Comparison of ENCODE assay signal across 1 cellular context in the genomic region with DNA sequence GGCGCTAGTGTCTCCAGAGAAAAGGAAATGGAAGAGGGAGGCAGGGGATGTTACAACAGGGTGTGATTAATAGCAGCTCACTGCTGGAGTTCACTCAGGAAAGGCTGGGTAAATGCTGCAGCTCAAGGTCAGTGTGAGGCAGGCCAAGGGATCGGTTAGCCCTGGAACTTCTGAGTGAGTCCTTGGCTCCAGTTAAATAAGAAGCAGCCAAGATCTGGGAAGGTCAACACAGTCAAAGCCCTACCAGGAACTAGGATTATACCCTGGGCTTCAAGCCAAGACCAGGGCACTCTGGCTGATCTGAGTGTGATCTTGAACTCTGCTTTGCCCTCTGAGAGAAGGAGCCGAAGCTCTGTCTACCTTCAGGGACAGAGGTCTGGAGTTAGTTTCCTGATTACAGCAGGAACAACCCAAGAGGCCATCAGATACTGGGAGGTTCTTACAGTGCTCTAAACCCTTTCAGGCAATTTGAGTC.
TF ChIP-seq lines count a peak whose summit lies in the region.

No MANE protein-coding gene starts in this region.

TF ChIP-seq in K562, 482 proteins besides CTCF, POLR2A, EP300 and RAD21 (continued from another document and continues in another):
- TF ChIP-seq, protein P1, sequence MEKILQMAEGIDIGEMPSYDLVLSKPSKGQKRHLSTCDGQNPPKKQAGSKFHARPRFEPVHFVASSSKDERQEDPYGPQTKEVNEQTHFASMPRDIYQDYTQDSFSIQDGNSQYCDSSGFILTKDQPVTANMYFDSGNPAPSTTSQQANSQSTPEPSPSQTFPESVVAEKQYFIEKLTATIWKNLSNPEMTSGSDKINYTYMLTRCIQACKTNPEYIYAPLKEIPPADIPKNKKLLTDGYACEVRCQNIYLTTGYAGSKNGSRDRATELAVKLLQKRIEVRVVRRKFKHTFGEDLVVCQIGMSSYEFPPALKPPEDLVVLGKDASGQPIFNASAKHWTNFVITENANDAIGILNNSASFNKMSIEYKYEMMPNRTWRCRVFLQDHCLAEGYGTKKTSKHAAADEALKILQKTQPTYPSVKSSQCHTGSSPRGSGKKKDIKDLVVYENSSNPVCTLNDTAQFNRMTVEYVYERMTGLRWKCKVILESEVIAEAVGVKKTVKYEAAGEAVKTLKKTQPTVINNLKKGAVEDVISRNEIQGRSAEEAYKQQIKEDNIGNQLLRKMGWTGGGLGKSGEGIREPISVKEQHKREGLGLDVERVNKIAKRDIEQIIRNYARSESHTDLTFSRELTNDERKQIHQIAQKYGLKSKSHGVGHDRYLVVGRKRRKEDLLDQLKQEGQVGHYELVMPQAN (IDR thresholded peaks at IDR 0.05; ENCODE audit: borderline replicate concordance) = no peak
- TF ChIP-seq, protein P2, sequence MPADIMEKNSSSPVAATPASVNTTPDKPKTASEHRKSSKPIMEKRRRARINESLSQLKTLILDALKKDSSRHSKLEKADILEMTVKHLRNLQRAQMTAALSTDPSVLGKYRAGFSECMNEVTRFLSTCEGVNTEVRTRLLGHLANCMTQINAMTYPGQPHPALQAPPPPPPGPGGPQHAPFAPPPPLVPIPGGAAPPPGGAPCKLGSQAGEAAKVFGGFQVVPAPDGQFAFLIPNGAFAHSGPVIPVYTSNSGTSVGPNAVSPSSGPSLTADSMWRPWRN (IDR thresholded peaks at IDR 0.05; ENCODE audit: low read depth) = no peak
- TF ChIP-seq NUFIP1 (IDR thresholded peaks at IDR 0.05; ENCODE audit: partially characterized antibody) (no peak), U2AF1 (optimal IDR thresholded peaks at IDR 0.05; ENCODE audit: low read depth, low read length) (no peak), CHD4 (IDR thresholded peaks at IDR 0.05; ENCODE audit: insufficient read depth, insufficient replicate concordance, low read depth, low read length, poor library complexity, severe bottlenecking) (no peak), CTBP1 (IDR thresholded peaks at IDR 0.05; ENCODE audit: borderline replicate concordance) (peak; percentile 51; the same call in 1 of the 2 replicates), CBX5 (IDR thresholded peaks at IDR 0.05; ENCODE audit: borderline replicate concordance, low read depth) (no peak), NFIC (IDR thresholded peaks at IDR 0.05) (peak; percentile 55), POLR2AphosphoS5 (IDR thresholded peaks at IDR 0.05; ENCODE audit: control insufficient read depth, insufficient read depth, low read depth, low read length) (no peak), IRF2 (CRISPR knock-in tag; IDR thresholded peaks at IDR 0.05) (no peak), MAX (CRISPR knock-in tag; IDR thresholded peaks at IDR 0.05) (no peak), HEY1 (CRISPR knock-in tag; IDR thresholded peaks at IDR 0.05; ENCODE audit: borderline replicate concordance) (no peak), ZNF407 (IDR thresholded peaks at IDR 0.05; ENCODE audit: low read depth) (no peak), CGGBP1 (CRISPR knock-in tag; IDR thresholded peaks at IDR 0.05) (no peak), XRCC3 (IDR thresholded peaks at IDR 0.05) (no peak), BRF2 (IDR thresholded peaks at IDR 0.05; ENCODE audit: borderline replicate concordance, insufficient read depth, insufficient read length) (no peak), HNRNPK (IDR thresholded peaks at IDR 0.05; ENCODE audit: low read depth, low read length, poor library complexity, severe bottlenecking) (no peak), ZNF445 (CRISPR knock-in tag; IDR thresholded peaks at IDR 0.05; ENCODE audit: low read depth) (no peak), POLR3G (IDR thresholded peaks at IDR 0.05; ENCODE audit: extremely low read depth, insufficient read length, insufficient replicate concordance) (no peak), FOXJ2 (tag; IDR thresholded peaks at IDR 0.05) (0 out of 2 replicates have a peak, but pooled peaks have one; percentile 24), NELFE (IDR thresholded peaks at IDR 0.05; ENCODE audit: insufficient read depth, insufficient read length) (no peak)
- TF ChIP-seq, protein P3, sequence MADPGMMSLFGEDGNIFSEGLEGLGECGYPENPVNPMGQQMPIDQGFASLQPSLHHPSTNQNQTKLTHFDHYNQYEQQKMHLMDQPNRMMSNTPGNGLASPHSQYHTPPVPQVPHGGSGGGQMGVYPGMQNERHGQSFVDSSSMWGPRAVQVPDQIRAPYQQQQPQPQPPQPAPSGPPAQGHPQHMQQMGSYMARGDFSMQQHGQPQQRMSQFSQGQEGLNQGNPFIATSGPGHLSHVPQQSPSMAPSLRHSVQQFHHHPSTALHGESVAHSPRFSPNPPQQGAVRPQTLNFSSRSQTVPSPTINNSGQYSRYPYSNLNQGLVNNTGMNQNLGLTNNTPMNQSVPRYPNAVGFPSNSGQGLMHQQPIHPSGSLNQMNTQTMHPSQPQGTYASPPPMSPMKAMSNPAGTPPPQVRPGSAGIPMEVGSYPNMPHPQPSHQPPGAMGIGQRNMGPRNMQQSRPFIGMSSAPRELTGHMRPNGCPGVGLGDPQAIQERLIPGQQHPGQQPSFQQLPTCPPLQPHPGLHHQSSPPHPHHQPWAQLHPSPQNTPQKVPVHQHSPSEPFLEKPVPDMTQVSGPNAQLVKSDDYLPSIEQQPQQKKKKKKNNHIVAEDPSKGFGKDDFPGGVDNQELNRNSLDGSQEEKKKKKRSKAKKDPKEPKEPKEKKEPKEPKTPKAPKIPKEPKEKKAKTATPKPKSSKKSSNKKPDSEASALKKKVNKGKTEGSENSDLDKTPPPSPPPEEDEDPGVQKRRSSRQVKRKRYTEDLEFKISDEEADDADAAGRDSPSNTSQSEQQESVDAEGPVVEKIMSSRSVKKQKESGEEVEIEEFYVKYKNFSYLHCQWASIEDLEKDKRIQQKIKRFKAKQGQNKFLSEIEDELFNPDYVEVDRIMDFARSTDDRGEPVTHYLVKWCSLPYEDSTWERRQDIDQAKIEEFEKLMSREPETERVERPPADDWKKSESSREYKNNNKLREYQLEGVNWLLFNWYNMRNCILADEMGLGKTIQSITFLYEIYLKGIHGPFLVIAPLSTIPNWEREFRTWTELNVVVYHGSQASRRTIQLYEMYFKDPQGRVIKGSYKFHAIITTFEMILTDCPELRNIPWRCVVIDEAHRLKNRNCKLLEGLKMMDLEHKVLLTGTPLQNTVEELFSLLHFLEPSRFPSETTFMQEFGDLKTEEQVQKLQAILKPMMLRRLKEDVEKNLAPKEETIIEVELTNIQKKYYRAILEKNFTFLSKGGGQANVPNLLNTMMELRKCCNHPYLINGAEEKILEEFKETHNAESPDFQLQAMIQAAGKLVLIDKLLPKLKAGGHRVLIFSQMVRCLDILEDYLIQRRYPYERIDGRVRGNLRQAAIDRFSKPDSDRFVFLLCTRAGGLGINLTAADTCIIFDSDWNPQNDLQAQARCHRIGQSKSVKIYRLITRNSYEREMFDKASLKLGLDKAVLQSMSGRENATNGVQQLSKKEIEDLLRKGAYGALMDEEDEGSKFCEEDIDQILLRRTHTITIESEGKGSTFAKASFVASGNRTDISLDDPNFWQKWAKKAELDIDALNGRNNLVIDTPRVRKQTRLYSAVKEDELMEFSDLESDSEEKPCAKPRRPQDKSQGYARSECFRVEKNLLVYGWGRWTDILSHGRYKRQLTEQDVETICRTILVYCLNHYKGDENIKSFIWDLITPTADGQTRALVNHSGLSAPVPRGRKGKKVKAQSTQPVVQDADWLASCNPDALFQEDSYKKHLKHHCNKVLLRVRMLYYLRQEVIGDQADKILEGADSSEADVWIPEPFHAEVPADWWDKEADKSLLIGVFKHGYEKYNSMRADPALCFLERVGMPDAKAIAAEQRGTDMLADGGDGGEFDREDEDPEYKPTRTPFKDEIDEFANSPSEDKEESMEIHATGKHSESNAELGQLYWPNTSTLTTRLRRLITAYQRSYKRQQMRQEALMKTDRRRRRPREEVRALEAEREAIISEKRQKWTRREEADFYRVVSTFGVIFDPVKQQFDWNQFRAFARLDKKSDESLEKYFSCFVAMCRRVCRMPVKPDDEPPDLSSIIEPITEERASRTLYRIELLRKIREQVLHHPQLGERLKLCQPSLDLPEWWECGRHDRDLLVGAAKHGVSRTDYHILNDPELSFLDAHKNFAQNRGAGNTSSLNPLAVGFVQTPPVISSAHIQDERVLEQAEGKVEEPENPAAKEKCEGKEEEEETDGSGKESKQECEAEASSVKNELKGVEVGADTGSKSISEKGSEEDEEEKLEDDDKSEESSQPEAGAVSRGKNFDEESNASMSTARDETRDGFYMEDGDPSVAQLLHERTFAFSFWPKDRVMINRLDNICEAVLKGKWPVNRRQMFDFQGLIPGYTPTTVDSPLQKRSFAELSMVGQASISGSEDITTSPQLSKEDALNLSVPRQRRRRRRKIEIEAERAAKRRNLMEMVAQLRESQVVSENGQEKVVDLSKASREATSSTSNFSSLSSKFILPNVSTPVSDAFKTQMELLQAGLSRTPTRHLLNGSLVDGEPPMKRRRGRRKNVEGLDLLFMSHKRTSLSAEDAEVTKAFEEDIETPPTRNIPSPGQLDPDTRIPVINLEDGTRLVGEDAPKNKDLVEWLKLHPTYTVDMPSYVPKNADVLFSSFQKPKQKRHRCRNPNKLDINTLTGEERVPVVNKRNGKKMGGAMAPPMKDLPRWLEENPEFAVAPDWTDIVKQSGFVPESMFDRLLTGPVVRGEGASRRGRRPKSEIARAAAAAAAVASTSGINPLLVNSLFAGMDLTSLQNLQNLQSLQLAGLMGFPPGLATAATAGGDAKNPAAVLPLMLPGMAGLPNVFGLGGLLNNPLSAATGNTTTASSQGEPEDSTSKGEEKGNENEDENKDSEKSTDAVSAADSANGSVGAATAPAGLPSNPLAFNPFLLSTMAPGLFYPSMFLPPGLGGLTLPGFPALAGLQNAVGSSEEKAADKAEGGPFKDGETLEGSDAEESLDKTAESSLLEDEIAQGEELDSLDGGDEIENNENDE (IDR thresholded peaks at IDR 0.05; ENCODE audit: low read depth, low read length) = no peak
